28 cellular contexts compared by ENCODE assay signal in the genomic region with DNA sequence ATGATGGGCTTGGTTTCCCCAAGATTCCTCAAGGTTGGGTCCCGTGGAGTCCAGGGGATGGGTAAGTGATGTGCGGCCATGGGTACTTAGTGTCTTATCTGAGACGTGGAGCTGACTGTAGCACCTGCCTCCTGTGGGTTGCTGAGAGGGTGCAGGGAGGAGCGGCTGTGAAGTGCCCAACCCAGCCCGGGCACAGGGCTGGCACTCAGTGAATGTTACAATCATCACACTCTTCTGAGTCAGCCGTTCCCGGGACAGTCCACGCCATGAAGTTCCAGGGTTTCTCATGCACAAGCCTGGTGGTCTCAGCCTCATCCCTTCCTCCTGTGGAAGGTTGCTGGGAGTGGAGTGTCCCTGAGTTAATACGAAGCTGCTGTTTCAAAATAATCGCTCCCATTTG. TPM values are rescaled to one million over a fixed set of nuclear protein-coding genes. Genes with fewer than 3 reads are reported as not detected.
"Had no signal": no experiment of that assay in that cellular context is flagged by ENCODE, and none has a peak within 500 bp of the region (broad histone marks: within the 10 kb centered on the region; RNA-seq: fewer than 3 reads in every experiment).

No MANE protein-coding gene starts in this region.

- H3K4me1 Mint-ChIP-seq: activated CD4-positive, alpha-beta memory T cell treated with anti-CD3 and anti-CD28 coated beads, Interleukin-2, amount 10 ng/mL, durations not matched to agents 7 days and 5 days; activated CD4-positive, alpha-beta T cell treated with anti-CD3 and anti-CD28 coated beads, Interleukin-2, amount 10 ng/mL, durations not matched to agents 7 days and 5 days; activated naive CD4-positive, alpha-beta T cell treated with anti-CD3 and anti-CD28 coated beads, Interleukin-2, amount 10 ng/mL, durations not matched to agents 7 days and 5 days; activated naive CD8-positive, alpha-beta T cell treated with anti-CD3 and anti-CD28 coated beads, Interleukin-2, amount 10 ng/mL, durations not matched to agents 7 days and 5 days; central memory CD8-positive, alpha-beta T cell; naive B cell; stimulated activated memory B cell treated with anti-CD40 and anti-IgM and Interleukin-4, amounts not matched to agents 10 μg/mL and 1 μg/mL and 100 μg/mL, for 72 hours; stimulated activated naive CD8-positive, alpha-beta T cell treated with anti-CD3 and anti-CD28 coated beads, Interleukin-15, amount 100 ng/mL, for 72 hours had no signal

- H3K36me3 ChIP-seq: brain microvascular endothelial cell, colonic mucosa, ovary, prostate gland, tibial artery, upper lobe of right lung had no signal

- H3K27ac Mint-ChIP-seq: activated CD4-positive, alpha-beta memory T cell treated with anti-CD3 and anti-CD28 coated beads, Interleukin-2, amount 10 ng/mL, durations not matched to agents 7 days and 5 days; activated CD4-positive, alpha-beta T cell treated with anti-CD3 and anti-CD28 coated beads, Interleukin-2, amount 10 ng/mL, durations not matched to agents 7 days and 5 days; activated naive CD4-positive, alpha-beta T cell treated with anti-CD3 and anti-CD28 coated beads, Interleukin-2, amount 10 ng/mL, durations not matched to agents 7 days and 5 days; activated naive CD8-positive, alpha-beta T cell treated with anti-CD3 and anti-CD28 coated beads, Interleukin-2, amount 10 ng/mL, durations not matched to agents 7 days and 5 days; activated T-cell treated with anti-CD3 and anti-CD28 coated beads, Interleukin-2, amount 50 U/mL, for 24 hours; mesothelial cell of epicardium; naive B cell; nephron progenitor cell; stimulated activated memory B cell treated with anti-CD40 and anti-IgM and Interleukin-4, amounts not matched to agents 10 μg/mL and 1 μg/mL and 100 μg/mL, for 72 hours; stimulated activated naive CD8-positive, alpha-beta T cell treated with anti-CD3 and anti-CD28 coated beads, Interleukin-15, amount 100 ng/mL, for 72 hours; WTC11 had no signal

- H3K27ac ChIP-seq: brain microvascular endothelial cell, colonic mucosa, ovary, prostate gland, tibial artery, upper lobe of right lung had no signal

- DNase-seq: activated CD4-positive, alpha-beta memory T cell treated with anti-CD3 and anti-CD28 coated beads, Interleukin-2, amount 10 ng/mL, durations not matched to agents 7 days and 5 days; activated CD4-positive, alpha-beta T cell treated with anti-CD3 and anti-CD28 coated beads for 1 hour; activated CD4-positive, alpha-beta T cell treated with anti-CD3 and anti-CD28 coated beads, Interleukin-2, amount 10 ng/mL, durations not matched to agents 7 days and 5 days; activated CD8-positive, alpha-beta memory T cell treated with anti-CD3 and anti-CD28 coated beads, Interleukin-2, amount 50 U/mL, for 48 hours; activated gamma-delta T cell; activated naive CD4-positive, alpha-beta T cell treated with anti-CD3 and anti-CD28 coated beads, Interleukin-2, amount 10 ng/mL, durations not matched to agents 7 days and 5 days; activated naive CD8-positive, alpha-beta T cell treated with anti-CD3 and anti-CD28 coated beads, Interleukin-2, amount 10 ng/mL, durations not matched to agents 7 days and 5 days; activated T-cell treated with anti-CD3 and anti-CD28 coated beads, Interleukin-2, amount 50 U/mL, for 24 hours; brain microvascular endothelial cell; colonic mucosa; effector memory CD4-positive, alpha-beta T cell; naive B cell; nephron progenitor cell; ovary; stimulated activated CD4-positive, alpha-beta T cell treated with anti-CD3 and anti-CD28 coated beads, Interleukin-1b, Interleukin-23, amount 100 ng/mL, for 48 hours; stimulated activated CD4-positive, alpha-beta T cell treated with anti-CD3 and anti-CD28 coated beads, Interleukin-4, amount 100 ng/mL, for 4 hours; stimulated activated CD8-positive, alpha-beta memory T cell treated with anti-CD3 and anti-CD28 coated beads, Interleukin-4, amount 100 ng/mL, for 48 hours; stimulated activated naive CD8-positive, alpha-beta T cell treated with anti-CD3 and anti-CD28 coated beads, Interleukin-15, amount 100 ng/mL, for 72 hours; T-helper 2 cell; tibial artery; upper lobe of right lung had no signal

- ATAC-seq: stimulated activated memory B cell treated with anti-CD40 and anti-IgM and Interleukin-4, amounts not matched to agents 10 μg/mL and 1 μg/mL and 100 μg/mL, for 72 hours; stimulated activated naive CD8-positive, alpha-beta T cell treated with anti-CD3 and anti-CD28 coated beads, Interleukin-15, amount 100 ng/mL, for 72 hours; upper lobe of right lung; WTC11 had no signal

- H3K9me3 Mint-ChIP-seq: activated CD4-positive, alpha-beta memory T cell treated with anti-CD3 and anti-CD28 coated beads, Interleukin-2, amount 10 ng/mL, durations not matched to agents 7 days and 5 days; activated CD4-positive, alpha-beta T cell treated with anti-CD3 and anti-CD28 coated beads, Interleukin-2, amount 10 ng/mL, durations not matched to agents 7 days and 5 days; activated naive CD4-positive, alpha-beta T cell treated with anti-CD3 and anti-CD28 coated beads, Interleukin-2, amount 10 ng/mL, durations not matched to agents 7 days and 5 days; activated naive CD8-positive, alpha-beta T cell treated with anti-CD3 and anti-CD28 coated beads, Interleukin-2, amount 10 ng/mL, durations not matched to agents 7 days and 5 days; activated T-cell treated with anti-CD3 and anti-CD28 coated beads, Interleukin-2, amount 50 U/mL, for 24 hours; central memory CD8-positive, alpha-beta T cell; mesothelial cell of epicardium; nephron progenitor cell; stimulated activated memory B cell treated with anti-CD40 and anti-IgM and Interleukin-4, amounts not matched to agents 10 μg/mL and 1 μg/mL and 100 μg/mL, for 72 hours; stimulated activated naive CD8-positive, alpha-beta T cell treated with anti-CD3 and anti-CD28 coated beads, Interleukin-15, amount 100 ng/mL, for 72 hours; WTC11 had no signal

- H3K4me3 Mint-ChIP-seq: activated CD4-positive, alpha-beta memory T cell treated with anti-CD3 and anti-CD28 coated beads, Interleukin-2, amount 10 ng/mL, durations not matched to agents 7 days and 5 days; activated CD4-positive, alpha-beta T cell treated with anti-CD3 and anti-CD28 coated beads, Interleukin-2, amount 10 ng/mL, durations not matched to agents 7 days and 5 days; activated naive CD4-positive, alpha-beta T cell treated with anti-CD3 and anti-CD28 coated beads, Interleukin-2, amount 10 ng/mL, durations not matched to agents 7 days and 5 days; activated naive CD8-positive, alpha-beta T cell treated with anti-CD3 and anti-CD28 coated beads, Interleukin-2, amount 10 ng/mL, durations not matched to agents 7 days and 5 days; activated T-cell treated with anti-CD3 and anti-CD28 coated beads, Interleukin-2, amount 50 U/mL, for 24 hours; central memory CD8-positive, alpha-beta T cell; mesothelial cell of epicardium; naive B cell; nephron progenitor cell; stimulated activated memory B cell treated with anti-CD40 and anti-IgM and Interleukin-4, amounts not matched to agents 10 μg/mL and 1 μg/mL and 100 μg/mL, for 72 hours; stimulated activated naive CD8-positive, alpha-beta T cell treated with anti-CD3 and anti-CD28 coated beads, Interleukin-15, amount 100 ng/mL, for 72 hours; WTC11 had no signal

- H3K27me3 ChIP-seq: ovary had no signal

- H3K4me2 ChIP-seq: smooth muscle cell had no signal

- H3K4me3 ChIP-seq: colonic mucosa, ovary, prostate gland, smooth muscle cell, tibial artery, upper lobe of right lung had no signal

- H3K4me1 ChIP-seq: colonic mucosa, prostate gland, upper lobe of right lung had no signal

- H3K36me3 Mint-ChIP-seq: activated naive CD4-positive, alpha-beta T cell treated with anti-CD3 and anti-CD28 coated beads, Interleukin-2, amount 10 ng/mL, durations not matched to agents 7 days and 5 days; activated naive CD8-positive, alpha-beta T cell treated with anti-CD3 and anti-CD28 coated beads, Interleukin-2, amount 10 ng/mL, durations not matched to agents 7 days and 5 days; mesothelial cell of epicardium; naive B cell; stimulated activated memory B cell treated with anti-CD40 and anti-IgM and Interleukin-4, amounts not matched to agents 10 μg/mL and 1 μg/mL and 100 μg/mL, for 72 hours; WTC11 had no signal

- H3K9me3 ChIP-seq: colonic mucosa, ovary, prostate gland, tibial artery, upper lobe of right lung had no signal

RNA-seq across cellular contexts. Expression of a gene that starts 29.1 kb away (rescaled TPM):
- total RNA-seq: epithelial cell of proximal tubule had no signal
